Comparison of ENCODE assay signal across 8 cellular contexts in genomic region chr21:44338971-44339910, GRCh38. TPM values are rescaled to one million over a fixed set of nuclear protein-coding genes. Genes with fewer than 3 reads are reported as not detected.
DNase-seq lines count a peak whose midpoint lies in the region; ATAC-seq and TF ChIP-seq lines count a peak whose summit lies in the region.

Gene CFAP410 (minus strand): TSS chr21:44339390. CDS start chr21:44339194, 196 bp downstream.

- peaks cover 18% of the 10 kb centered on the region for H3K4me1 ChIP-seq in ES-I3 (ENCODE audit: insufficient read depth, low read length)
- peaks cover 3% of the 10 kb centered on the region for H3K4me1 ChIP-seq in HAP-1

- in situ Hi-C loops in HAP-1 (cut with MboI; ENCODE audit: low sequenced_read_pairs) = loop anchor here (25.0 kb wide), 1 partner anchor 1298 kb away; the partner anchor contains the start of gene PCBP3

- H3K27me3 Mint-ChIP-seq in nephron (ENCODE audit: low read depth) = peaks cover 8% of the 10 kb centered on the region

- H3K27ac Mint-ChIP-seq in nephron = peak within 1 kb of the TSS; percentile 94 to 97 (median 95)

- DNase-seq in HAP-1 (ENCODE audit: low spot score in 2 of 2) (peak; percentile 83 to 94), MG63 (peak; percentile 95), SHP77 (lab: John Stamatoyannopoulos, UW) (peak; percentile 82 to 89), fibroblast of the aortic adventitia (ENCODE audit: low read depth) (peak; percentile 94)
- peak; percentile 93 for DNase-seq in activated effector memory CD4-positive, alpha-beta T cell treated with Interleukin-2 at 50 U/mL for 16 hours
- peak; percentile 95 for DNase-seq in stimulated activated naive CD8-positive, alpha-beta T cell treated with anti-CD3 and anti-CD28 coated beads, Interleukin-15, Interleukin-2, amounts not matched to agents 100 U/mL and 50 U/mL, for 24 hours

- peak within 1 kb of the TSS; percentile 86 for H3K9ac ChIP-seq in ES-I3 (ENCODE audit: low read depth, low read length)

- H3K9me3 ChIP-seq in ES-I3 (ENCODE audit: control insufficient read depth, insufficient read depth, low read length) (no peaks in the 10 kb centered on the region), HAP-1 (no peaks in the 10 kb centered on the region; the same call in 1 of the 2 replicates), MG63 (no peaks in the 10 kb centered on the region)

- no peaks in the 10 kb centered on the region for H3K36me3 ChIP-seq in ES-I3 (ENCODE audit: insufficient read depth, low read length)
- no peaks in the 10 kb centered on the region for H3K36me3 ChIP-seq in HAP-1 (replicated peaks)
- H3K36me3 ChIP-seq in MG63 = 0 out of 2 replicates have a peak, but pooled peaks cover 2% of the 10 kb centered on the region

- H3K4me3 ChIP-seq in HAP-1 (peak within 1 kb of the TSS; percentile 73), MG63 (peak within 1 kb of the TSS; percentile 77), fibroblast of the aortic adventitia (ENCODE audit: low read depth, low read length) (peak within 1 kb of the TSS; percentile 91)

- peak; percentile 97 for ATAC-seq in stimulated activated naive CD8-positive, alpha-beta T cell treated with anti-CD3 and anti-CD28 coated beads, Interleukin-15, Interleukin-2, amounts not matched to agents 100 U/mL and 50 U/mL, for 24 hours

- peak within 1 kb of the TSS; percentile 84 to 93 (median 91) for H3K4me3 Mint-ChIP-seq in nephron

- H3K27me3 ChIP-seq in HAP-1 (ENCODE audit: low read depth) (no peaks in the 10 kb centered on the region), MG63 (no peaks in the 10 kb centered on the region)

- H3K4me1 Mint-ChIP-seq in nephron = peaks cover 24% of the 10 kb centered on the region

- H3K9me3 Mint-ChIP-seq in nephron = no peaks in the 10 kb centered on the region

- TF ChIP-seq CTCF in fibroblast of the aortic adventitia (IDR thresholded peaks at IDR 0.05; ENCODE audit: insufficient read depth, low read length) (no peak), nephron (IDR thresholded peaks at IDR 0.05; ENCODE audit: unreplicated experiment in 3 of 3) (no peak)

- H3K36me3 Mint-ChIP-seq in nephron (ENCODE audit: low read depth) = no peaks in the 10 kb centered on the region

RNA-seq across cellular contexts. Expression of gene CFAP410, which starts in this region (rescaled TPM):
- total RNA-seq in MG63 (2014; rRNA removed; shearing (Covaris generic); ENCODE audit: low replicate concordance) = 24.3 and 34.9 TPM in 2 replicates
- total RNA-seq in fibroblast of the aortic adventitia (ENCODE audit: low replicate concordance) = 9.4 and 17.7 TPM in 2 replicates

Comparison
In these comparisons a context has a peak if more than half of its experiments do, and no peak if none do; other contexts are left out.
1. Peak in every context shown above with its lines: DNase-seq, ATAC-seq and H3K4me3 ChIP-seq.